In genomic region chr10:127293640-127294039, GRCh38 we compare ENCODE assay signal across 9 cellular contexts.
DNase-seq lines count a peak whose midpoint lies in the region; ATAC-seq lines count a peak whose summit lies in the region.
"Had no signal": no experiment of that assay in that cellular context is flagged by ENCODE, and none has a peak within 500 bp of the region (broad histone marks: within the 10 kb centered on the region; RNA-seq: fewer than 3 reads in every experiment).

No MANE protein-coding gene starts in this region.

- H3K27me3 Mint-ChIP-seq in activated naive CD8-positive, alpha-beta T cell treated with anti-CD3 and anti-CD28 coated beads, Interleukin-2, amount 10 ng/mL, durations not matched to agents 7 days and 5 days, result peaks cover 47% of the 10 kb centered on the region

- peak overlapping the region; percentile 28 for H3K4me3 Mint-ChIP-seq in activated naive CD8-positive, alpha-beta T cell treated with anti-CD3 and anti-CD28 coated beads, Interleukin-2, amount 10 ng/mL, durations not matched to agents 7 days and 5 days

- ATAC-seq in activated naive CD8-positive, alpha-beta T cell treated with anti-CD3 and anti-CD28 coated beads, Interleukin-2, amount 10 ng/mL, durations not matched to agents 7 days and 5 days (ENCODE audit: low read depth), result peak; percentile 90
- ATAC-seq in GM21515 (IDR thresholded peaks at IDR 0.05; ENCODE audit: unreplicated experiment) (no peak), GM18867 (IDR thresholded peaks at IDR 0.05; ENCODE audit: unreplicated experiment) (no peak)

- peaks cover 20% of the 10 kb centered on the region for H3K4me1 Mint-ChIP-seq in activated naive CD8-positive, alpha-beta T cell treated with anti-CD3 and anti-CD28 coated beads, Interleukin-2, amount 10 ng/mL, durations not matched to agents 7 days and 5 days

- H3K27ac Mint-ChIP-seq in activated naive CD8-positive, alpha-beta T cell treated with anti-CD3 and anti-CD28 coated beads, Interleukin-2, amount 10 ng/mL, durations not matched to agents 7 days and 5 days, result peak overlapping the region; percentile 10

- H3K36me3 Mint-ChIP-seq in activated naive CD8-positive, alpha-beta T cell treated with anti-CD3 and anti-CD28 coated beads, Interleukin-2, amount 10 ng/mL, durations not matched to agents 7 days and 5 days, result no peaks in the 10 kb centered on the region

- DNase-seq in HT1080 (ENCODE audit: low read depth), result peak; percentile 80
- peak; percentile 33 for DNase-seq in UCSD-AML1 (lab: John Stamatoyannopoulos, UW; ENCODE audit: unreplicated experiment)
- peak; percentile 55 for DNase-seq in activated naive CD8-positive, alpha-beta T cell treated with anti-CD3 and anti-CD28 coated beads, Interleukin-2, amount 10 ng/mL, durations not matched to agents 7 days and 5 days
- DNase-seq in stimulated activated CD8-positive, alpha-beta memory T cell treated with anti-CD3 and anti-CD28 coated beads, Interleukin-15, amount 100 ng/mL, for 1 hour (ENCODE audit: low read depth), result peak; percentile 14
- DNase-seq in NCI-H82 (lab: John Stamatoyannopoulos, UW), result no peak
- DNase-seq: KG1, NCI-H748 treated with DMSO at 0.1 percent for 48 hours had no signal

- POLR2A ChIA-PET in activated naive CD8-positive, alpha-beta T cell treated with anti-CD3 and anti-CD28 coated beads, Interleukin-2, amount 10 ng/mL, durations not matched to agents 7 days and 5 days (lab: Charles Lee), result no interaction called here

- peaks cover 11% of the 10 kb centered on the region for H3K9me3 Mint-ChIP-seq in activated naive CD8-positive, alpha-beta T cell treated with anti-CD3 and anti-CD28 coated beads, Interleukin-2, amount 10 ng/mL, durations not matched to agents 7 days and 5 days
